Comparison of ENCODE assay signal across 22 cellular contexts in genomic region chr3:37816271-37816670, GRCh38.
"Had no signal": no experiment of that assay in that cellular context is flagged by ENCODE, and none has a peak within 500 bp of the region (broad histone marks: within the 10 kb centered on the region; RNA-seq: fewer than 3 reads in every experiment).

No MANE protein-coding gene starts in this region.

- H3K27me3 ChIP-seq: neutrophil, pancreas, upper lobe of left lung had no signal

- H3K36me3 ChIP-seq: pancreas had no signal

- H3K27ac ChIP-seq: neutrophil, pancreas, upper lobe of left lung had no signal

- DNase-seq: activated B cell treated with CpG ODN at 0.5 μM for 24 hours; activated CD4-positive, alpha-beta memory T cell treated with anti-CD3 and anti-CD28 coated beads, Interleukin-2, amount 10 ng/mL, durations not matched to agents 7 days and 5 days; activated CD4-positive, alpha-beta T cell treated with anti-CD3 and anti-CD28 coated beads for 4 hours; activated effector memory CD4-positive, alpha-beta T cell treated with anti-CD3 and anti-CD28 coated beads, Interleukin-2, amount 50 U/mL, for 16 hours; activated naive CD4-positive, alpha-beta T cell treated with anti-CD3 and anti-CD28 coated beads, Interleukin-2, amount 10 ng/mL, durations not matched to agents 7 days and 5 days; anterior cingulate cortex; caudate nucleus; dermis blood vessel endothelial cell; effector CD8-positive, alpha-beta T cell; glutamatergic neuron; hippocampal formation; left ventricle myocardium superior; mammary epithelial cell; naive thymus-derived CD8-positive, alpha-beta T cell; pancreas; right cardiac atrium; stimulated activated CD4-positive, alpha-beta T cell treated with anti-CD3 and anti-CD28 coated beads, Interleukin-4, amount 100 ng/mL, for 24 hours; stimulated activated naive CD4-positive, alpha-beta T cell treated with Interleukin-2 at 50 U/mL for 16 hours; SW 1271; T-helper 17 cell; upper lobe of left lung had no signal

- H3K9me3 ChIP-seq: neutrophil, pancreas, upper lobe of left lung had no signal

- H3K4me3 ChIP-seq: pancreas, upper lobe of left lung had no signal

- H3K4me1 ChIP-seq: pancreas had no signal
